Comparison of ENCODE assay signal across 27 cellular contexts in the genomic region with DNA sequence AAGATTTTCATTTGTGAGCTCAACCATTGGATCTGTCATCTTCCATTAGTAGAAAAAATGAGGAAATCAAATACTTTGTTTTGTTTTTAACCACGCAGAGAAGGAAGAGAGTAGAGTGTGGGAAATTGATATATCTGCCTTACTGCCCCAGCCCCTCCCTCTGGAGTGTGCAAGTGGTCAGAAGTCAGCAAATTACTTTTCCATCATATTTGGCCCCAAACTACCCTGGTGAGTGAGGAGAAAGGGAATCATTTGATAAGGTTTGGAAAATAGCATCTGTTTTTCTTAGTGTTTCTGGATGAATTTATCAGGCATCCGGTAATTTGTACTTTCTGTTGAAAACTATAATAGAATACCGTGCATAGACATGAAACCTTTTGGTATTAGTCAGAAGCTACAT.
"Had no signal": no experiment of that assay in that cellular context is flagged by ENCODE, and none has a peak within 500 bp of the region (broad histone marks: within the 10 kb centered on the region; RNA-seq: fewer than 3 reads in every experiment).

No MANE protein-coding gene starts in this region.

- H3K36me3 ChIP-seq: lower lobe of right lung, neural progenitor cell, neutrophil, right lobe of liver, tibial nerve, uterus had no signal

- H3K4me3 Mint-ChIP-seq: immature natural killer cell; mesothelial cell of epicardium; naive B cell; natural killer cell; nephron progenitor cell; neural progenitor cell; stimulated activated memory B cell treated with anti-CD40 and anti-IgM and Interleukin-4, amounts not matched to agents 10 μg/mL and 1 μg/mL and 100 μg/mL, for 72 hours; stimulated activated naive CD8-positive, alpha-beta T cell treated with anti-CD3 and anti-CD28 coated beads, Interleukin-15, amount 100 ng/mL, for 72 hours; type B pancreatic cell had no signal

- ATAC-seq: lower lobe of right lung; natural killer cell; psoas muscle; stimulated activated memory B cell treated with anti-CD40 and anti-IgM and Interleukin-4, amounts not matched to agents 10 μg/mL and 1 μg/mL and 100 μg/mL, for 72 hours; stimulated activated naive CD8-positive, alpha-beta T cell treated with anti-CD3 and anti-CD28 coated beads, Interleukin-15, amount 100 ng/mL, for 72 hours had no signal

- H3K27me3 Mint-ChIP-seq: naive B cell; stimulated activated memory B cell treated with anti-CD40 and anti-IgM and Interleukin-4, amounts not matched to agents 10 μg/mL and 1 μg/mL and 100 μg/mL, for 72 hours; type B pancreatic cell had no signal

- H3K27ac ChIP-seq: lower lobe of right lung, neural progenitor cell, neutrophil, parathyroid adenoma, psoas muscle, right lobe of liver, tibial nerve, uterus had no signal

- H3K27ac Mint-ChIP-seq: immature natural killer cell; mesothelial cell of epicardium; naive B cell; natural killer cell; nephron progenitor cell; neural progenitor cell; stimulated activated memory B cell treated with anti-CD40 and anti-IgM and Interleukin-4, amounts not matched to agents 10 μg/mL and 1 μg/mL and 100 μg/mL, for 72 hours; stimulated activated naive CD8-positive, alpha-beta T cell treated with anti-CD3 and anti-CD28 coated beads, Interleukin-15, amount 100 ng/mL, for 72 hours; type B pancreatic cell had no signal

- DNase-seq: hypothalamus; immature natural killer cell; kidney; lower lobe of right lung; mesendoderm; naive B cell; natural killer cell; nephron progenitor cell; occipital lobe; psoas muscle; right lobe of liver; stimulated activated CD4-positive, alpha-beta T cell treated with anti-CD3 and anti-CD28 coated beads, Interleukin-1b, Interleukin-23, amount 100 ng/mL, for 48 hours; stimulated activated CD4-positive, alpha-beta T cell treated with anti-CD3 and anti-CD28 coated beads, Interleukin-2, amount 100 ng/mL, for 48 hours; stimulated activated CD4-positive, alpha-beta T cell treated with anti-CD3 and anti-CD28 coated beads, Interleukin-4, amount 100 ng/mL, for 4 hours; stimulated activated CD8-positive, alpha-beta memory T cell treated with anti-CD3 and anti-CD28 coated beads, Interleukin-4, amount 100 ng/mL, for 48 hours; stimulated activated naive CD4-positive, alpha-beta T cell treated with Interleukin-2 at 50 U/mL for 16 hours; stimulated activated naive CD8-positive, alpha-beta T cell treated with anti-CD3 and anti-CD28 coated beads, Interleukin-15, amount 100 ng/mL, for 72 hours; substantia nigra; uterus had no signal

- H3K4me1 ChIP-seq: neural progenitor cell, parathyroid adenoma, psoas muscle, uterus had no signal

- H3K4me1 Mint-ChIP-seq: immature natural killer cell; naive B cell; natural killer cell; nephron progenitor cell; neural progenitor cell; stimulated activated memory B cell treated with anti-CD40 and anti-IgM and Interleukin-4, amounts not matched to agents 10 μg/mL and 1 μg/mL and 100 μg/mL, for 72 hours; stimulated activated naive CD8-positive, alpha-beta T cell treated with anti-CD3 and anti-CD28 coated beads, Interleukin-15, amount 100 ng/mL, for 72 hours had no signal

- H3K27me3 ChIP-seq: neural progenitor cell, neutrophil, right lobe of liver, tibial nerve, uterus had no signal

- H3K9me3 ChIP-seq: neutrophil, psoas muscle, right lobe of liver, tibial nerve, uterus had no signal

- H3K36me3 Mint-ChIP-seq: immature natural killer cell; natural killer cell; neural progenitor cell; stimulated activated memory B cell treated with anti-CD40 and anti-IgM and Interleukin-4, amounts not matched to agents 10 μg/mL and 1 μg/mL and 100 μg/mL, for 72 hours; type B pancreatic cell had no signal

- H3K4me3 ChIP-seq: lower lobe of right lung, neural progenitor cell, psoas muscle, right lobe of liver, smooth muscle cell, tibial nerve, uterus had no signal

- H3K9me3 Mint-ChIP-seq: type B pancreatic cell had no signal
